In the genomic region with DNA sequence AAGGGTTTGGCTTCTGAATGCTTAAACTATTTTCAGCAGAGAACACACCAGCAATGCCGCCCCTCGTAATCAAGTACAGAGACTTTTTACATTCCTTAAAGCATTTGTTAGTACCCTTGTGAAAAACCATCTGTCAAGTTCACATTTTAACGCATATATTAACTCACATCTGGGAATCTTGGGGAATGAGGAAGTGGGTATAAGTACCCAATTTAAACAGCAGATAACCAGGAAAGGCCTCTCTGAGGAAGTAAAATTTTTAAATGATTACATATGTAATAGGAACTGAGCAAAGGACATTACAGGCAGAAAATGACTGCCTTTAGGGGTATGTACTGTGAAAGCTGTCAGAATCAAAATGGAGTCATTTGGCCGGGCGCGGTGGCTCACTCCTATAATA, we compare ENCODE assay signal across 37 cellular contexts.
"Had no signal": no experiment of that assay in that cellular context is flagged by ENCODE, and none has a peak within 500 bp of the region (broad histone marks: within the 10 kb centered on the region; RNA-seq: fewer than 3 reads in every experiment).

No MANE protein-coding gene starts in this region.

- H3K9me3 Mint-ChIP-seq: activated naive CD4-positive, alpha-beta T cell treated with anti-CD3 and anti-CD28 coated beads for 36 hours; activated naive CD8-positive, alpha-beta T cell treated with anti-CD3 and anti-CD28 coated beads, Interleukin-2, amount 10 ng/mL, durations not matched to agents 7 days and 5 days; activated T-helper 1 cell treated with anti-CD3 and anti-CD28 coated beads, Interleukin-12 subunit alpha, Interleukin-12 subunit beta, Interleukin-2, Interleukin-4 antibody, amounts not matched to agents 30 ng/mL and 10 ng/mL and 1 ng/mL, durations not matched to agents 14 hours and 24 hours and 36 hours; stimulated activated memory B cell treated with anti-CD40 and anti-IgM and Interleukin-4, amounts not matched to agents 10 μg/mL and 1 μg/mL and 100 μg/mL, for 72 hours had no signal

- H3K27ac Mint-ChIP-seq: activated naive CD4-positive, alpha-beta T cell treated with anti-CD3 and anti-CD28 coated beads for 36 hours; activated naive CD8-positive, alpha-beta T cell treated with anti-CD3 and anti-CD28 coated beads, Interleukin-2, amount 10 ng/mL, durations not matched to agents 7 days and 5 days; activated T-helper 1 cell treated with anti-CD3 and anti-CD28 coated beads, Interleukin-12 subunit alpha, Interleukin-12 subunit beta, Interleukin-2, Interleukin-4 antibody, amounts not matched to agents 30 ng/mL and 10 ng/mL and 1 ng/mL, durations not matched to agents 14 hours and 24 hours and 36 hours; naive B cell; stimulated activated memory B cell treated with anti-CD40 and anti-IgM and Interleukin-4, amounts not matched to agents 10 μg/mL and 1 μg/mL and 100 μg/mL, for 72 hours had no signal

- H3K4me3 Mint-ChIP-seq: activated naive CD4-positive, alpha-beta T cell treated with anti-CD3 and anti-CD28 coated beads for 36 hours; activated naive CD8-positive, alpha-beta T cell treated with anti-CD3 and anti-CD28 coated beads, Interleukin-2, amount 10 ng/mL, durations not matched to agents 7 days and 5 days; activated T-helper 1 cell treated with anti-CD3 and anti-CD28 coated beads, Interleukin-12 subunit alpha, Interleukin-12 subunit beta, Interleukin-2, Interleukin-4 antibody, amounts not matched to agents 30 ng/mL and 10 ng/mL and 1 ng/mL, durations not matched to agents 14 hours and 24 hours and 36 hours; naive B cell; nephron progenitor cell; stimulated activated memory B cell treated with anti-CD40 and anti-IgM and Interleukin-4, amounts not matched to agents 10 μg/mL and 1 μg/mL and 100 μg/mL, for 72 hours had no signal

- H3K27me3 Mint-ChIP-seq: activated naive CD8-positive, alpha-beta T cell treated with anti-CD3 and anti-CD28 coated beads, Interleukin-2, amount 10 ng/mL, durations not matched to agents 7 days and 5 days; naive B cell; progenitor cell of endocrine pancreas; stimulated activated memory B cell treated with anti-CD40 and anti-IgM and Interleukin-4, amounts not matched to agents 10 μg/mL and 1 μg/mL and 100 μg/mL, for 72 hours had no signal

- ATAC-seq: activated CD4-positive, CD25-positive, alpha-beta regulatory T cell treated with anti-CD3 and anti-CD28 coated beads, Interleukin-2, amount 50 U/mL, for 24 hours; esophagus mucosa; left cardiac atrium; right lobe of liver; stimulated activated memory B cell treated with anti-CD40 and anti-IgM and Interleukin-4, amounts not matched to agents 10 μg/mL and 1 μg/mL and 100 μg/mL, for 72 hours had no signal

- H3K27ac ChIP-seq: brain microvascular endothelial cell, neutrophil, ovary, right lobe of liver, skin epidermis, stomach, thyroid gland, upper lobe of left lung, vagina, WERI-Rb-1 had no signal

- H3K36me3 ChIP-seq: neutrophil had no signal

- H3K9me3 ChIP-seq: neutrophil, ovary, right lobe of liver, stomach, thyroid gland, upper lobe of left lung, vagina had no signal

- H3K4me1 Mint-ChIP-seq: naive B cell; nephron progenitor cell; stimulated activated memory B cell treated with anti-CD40 and anti-IgM and Interleukin-4, amounts not matched to agents 10 μg/mL and 1 μg/mL and 100 μg/mL, for 72 hours had no signal

- H3K4me1 ChIP-seq: right lobe of liver, stomach, thyroid gland, upper lobe of left lung, vagina had no signal

- H3K4me3 ChIP-seq: ovary, right lobe of liver, skin epidermis, stomach, thyroid gland, upper lobe of left lung, vagina had no signal

- H3K27me3 ChIP-seq: brain microvascular endothelial cell, neutrophil, ovary, right lobe of liver, stomach, thyroid gland, upper lobe of left lung, vagina had no signal

- FAIRE-seq: astrocyte, endothelial cell of umbilical vein, keratinocyte had no signal

- DNase-seq: activated CD4-positive, alpha-beta T cell treated with anti-CD3 and anti-CD28 coated beads for 48 hours; activated CD4-positive, alpha-beta T cell treated with anti-CD3 and anti-CD28 coated beads, Interleukin-2, amount 50 U/mL, for 48 hours; activated CD8-positive, alpha-beta memory T cell treated with anti-CD3 and anti-CD28 coated beads, Interleukin-2, amount 50 U/mL, for 4 hours; activated effector memory CD4-positive, alpha-beta T cell treated with anti-CD3 and anti-CD28 coated beads, Interleukin-2, amount 50 U/mL, for 16 hours; activated naive CD4-positive, alpha-beta T cell treated with anti-CD3 and anti-CD28 coated beads for 36 hours; activated naive CD8-positive, alpha-beta T cell treated with anti-CD3 and anti-CD28 coated beads, Interleukin-2, amount 10 ng/mL, durations not matched to agents 7 days and 5 days; activated T-cell treated with anti-CD3 and anti-CD28 coated beads, Interleukin-2, amount 50 U/mL, for 1 hour; brain microvascular endothelial cell; caudate nucleus; cortex of kidney; foreskin fibroblast; head of caudate nucleus; hippocampal formation; left cardiac atrium; mammary epithelial cell; naive B cell; nephron progenitor cell; ovary; right lobe of liver; stimulated activated CD4-positive, alpha-beta T cell treated with anti-CD3 and anti-CD28 coated beads, Interleukin-12 subunit alpha, Interleukin-12 subunit beta, amount 100 ng/mL, for 4 hours; stimulated activated CD4-positive, alpha-beta T cell treated with anti-CD3 and anti-CD28 coated beads, Interleukin-4, amount 100 ng/mL, for 24 hours; stimulated activated CD8-positive, alpha-beta memory T cell treated with anti-CD3 and anti-CD28 coated beads, Interleukin-4, amount 100 ng/mL, for 48 hours; stomach; thyroid gland; upper lobe of left lung; WERI-Rb-1 had no signal
